21 cellular contexts compared by ENCODE assay signal in the genomic region with DNA sequence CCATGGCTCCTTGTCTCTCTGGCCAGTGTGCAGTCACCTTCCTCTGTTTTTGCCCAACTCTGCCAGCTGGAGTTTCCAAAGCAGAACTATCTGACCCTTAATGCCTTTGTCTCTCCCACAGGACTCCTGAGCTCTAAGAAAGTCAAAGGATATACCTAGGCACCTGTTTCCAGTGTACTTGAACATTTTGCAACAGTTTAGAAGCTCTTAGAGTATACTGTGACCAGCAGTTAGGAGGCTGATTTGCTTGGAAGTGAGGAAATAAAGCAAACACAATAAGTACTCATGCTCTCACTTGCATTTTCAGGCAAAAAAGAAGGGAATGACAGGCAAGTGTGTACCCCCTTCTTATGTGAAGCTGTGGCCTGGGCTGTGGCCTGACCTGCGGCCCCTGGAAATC.
DNase-seq lines count a peak whose midpoint lies in the region; ATAC-seq and TF ChIP-seq lines count a peak whose summit lies in the region.
"Had no signal": no experiment of that assay in that cellular context is flagged by ENCODE, and none has a peak within 500 bp of the region (broad histone marks: within the 10 kb centered on the region; RNA-seq: fewer than 3 reads in every experiment).

No MANE protein-coding gene starts in this region.

- no peak for TF ChIP-seq RAD21 in IMR-90 (IDR thresholded peaks at IDR 0.05; ENCODE audit: low read length)

- no TSS peak for BruUV-seq in IMR-90 (replicated peaks; lab: Mats Ljungman, UMichigan)

- H2BK20ac ChIP-seq in IMR-90 (ENCODE audit: low read depth, low read length), result no peak overlapping the region

- no peak for TF ChIP-seq POLR2A in IMR-90 (IDR thresholded peaks at IDR 0.05; ENCODE audit: low read depth, low read length)

- H2BK15ac ChIP-seq in IMR-90 (ENCODE audit: low read depth, low read length), result no peak overlapping the region

- H3K9me3 ChIP-seq in IMR-90 (ENCODE audit: control insufficient read depth, insufficient read depth, low read length) (no peaks in the 10 kb centered on the region), lung (ENCODE audit: control insufficient read depth in 2 of 2, insufficient read depth in 1 of 2, low read length in 1 of 2) (no peaks in the 10 kb centered on the region), neural progenitor cell (ENCODE audit: low read depth) (no peaks in the 10 kb centered on the region)
- H3K9me3 ChIP-seq: A549, BE2C had no signal

- no peak overlapping the region for H3K56ac ChIP-seq in IMR-90 (ENCODE audit: extremely low read depth, insufficient read depth, low read length)

- H4K20me1 ChIP-seq in IMR-90 (ENCODE audit: insufficient read depth, low read length) (no peaks in the 10 kb centered on the region), neural progenitor cell (ENCODE audit: low read depth) (no peaks in the 10 kb centered on the region)
- H4K20me1 ChIP-seq: BLaER1 treated with 17β-estradiol and CSF1 and Interleukin-3, amounts not matched to agents 10 nM and 100 nM had no signal

- no peaks in the 10 kb centered on the region for H3K9me3 Mint-ChIP-seq in neural progenitor cell
- H3K9me3 Mint-ChIP-seq: CD4-positive, alpha-beta T cell had no signal

- no peaks in the 10 kb centered on the region for H3K79me2 ChIP-seq in neural progenitor cell (ENCODE audit: low read depth)

- in situ Hi-C loops in IMR-90 (cut with MboI; ENCODE audit: low sequenced_read_pairs) (no loop called here), G401 (cut with HindIII; ENCODE audit: low sequenced_read_pairs) (no loop called here)

- no peak overlapping the region for H2AK5ac ChIP-seq in IMR-90 (ENCODE audit: low read depth, low read length)

- no peak overlapping the region for H3K4ac ChIP-seq in IMR-90 (ENCODE audit: low read depth, low read length)

- no peak overlapping the region for H4K8ac ChIP-seq in IMR-90 (ENCODE audit: low read depth in 2 of 2, low read length in 2 of 2)

- dilution Hi-C loops in IMR-90 (cut with HindIII; ENCODE audit: low sequenced_read_pairs, unreplicated experiment), result no loop called here

- intact Hi-C loops in IMR-90 (cut with micrococcal nuclease), result no loop called here

- peaks cover 6% of the 10 kb centered on the region for H3K4me1 Mint-ChIP-seq in neural progenitor cell
- H3K4me1 Mint-ChIP-seq: CD14-positive monocyte; CD8-positive, alpha-beta memory T cell had no signal

- peaks cover 7% of the 10 kb centered on the region for H3K27me3 Mint-ChIP-seq in neural progenitor cell (ENCODE audit: insufficient read depth, low read depth)

- no peak overlapping the region for H3K4me3 ChIP-seq in IMR-90 (ENCODE audit: insufficient read depth, low read depth, low read length)
- H3K4me3 ChIP-seq in lung, result no peak overlapping the region
- no peak overlapping the region for H3K4me3 ChIP-seq in neural progenitor cell
- H3K4me3 ChIP-seq: A549; BLaER1 treated with 17β-estradiol and CSF1 and Interleukin-3, amounts not matched to agents 10 nM and 100 nM; GM23248 had no signal

- H3K27me3 ChIP-seq in IMR-90 (ENCODE audit: control insufficient read depth, insufficient read depth, low read length), result peaks cover 7% of the 10 kb centered on the region
- no peaks in the 10 kb centered on the region for H3K27me3 ChIP-seq in lung (ENCODE audit: control insufficient read depth, insufficient read depth)
- no peaks in the 10 kb centered on the region for H3K27me3 ChIP-seq in neural progenitor cell
- H3K27me3 ChIP-seq: BLaER1 treated with 17β-estradiol and CSF1 and Interleukin-3, amounts not matched to agents 10 nM and 100 nM had no signal

- H3K4me3 Mint-ChIP-seq in neural progenitor cell, result no peak overlapping the region
- H3K4me3 Mint-ChIP-seq: CD14-positive monocyte; CD4-positive, alpha-beta T cell; CD8-positive, alpha-beta memory T cell had no signal

- H2AK9ac ChIP-seq in IMR-90 (replicated peaks; ENCODE audit: low read depth, low read length, poor library complexity), result no peak overlapping the region

- no peaks in the 10 kb centered on the region for H3K9me1 ChIP-seq in IMR-90 (ENCODE audit: insufficient read depth, low read length)

- H3K27ac Mint-ChIP-seq in neural progenitor cell, result peak overlapping the region; percentile 75
- H3K27ac Mint-ChIP-seq: CD14-positive monocyte; CD4-positive, alpha-beta T cell; CD8-positive, alpha-beta memory T cell had no signal

- H4K5ac ChIP-seq in IMR-90 (ENCODE audit: low read depth, low read length), result no peak overlapping the region

- ATAC-seq in IMR-90 (ENCODE audit: low read depth) (no peak), lung (ENCODE audit: insufficient read depth, low FRiP score) (no peak), HG03571 (IDR thresholded peaks at IDR 0.05; ENCODE audit: unreplicated experiment) (no peak)
- ATAC-seq: A549, HCT116 had no signal

- H3K4me1 ChIP-seq in IMR-90 (ENCODE audit: control insufficient read depth, insufficient read depth, low read length) (no peaks in the 10 kb centered on the region; the same call in 1 of the 2 replicates), lung (ENCODE audit: control insufficient read depth in 2 of 2, insufficient read depth in 2 of 2, low read length in 2 of 2) (no peaks in the 10 kb centered on the region), neural progenitor cell (no peaks in the 10 kb centered on the region)
- H3K4me1 ChIP-seq: A549; BE2C; BLaER1 treated with 17β-estradiol and CSF1 and Interleukin-3, amounts not matched to agents 10 nM and 100 nM had no signal

- H3K4me2 ChIP-seq in IMR-90 (ENCODE audit: low read depth, low read length), result no peak overlapping the region
- H3K4me2 ChIP-seq in neural progenitor cell, result no peak overlapping the region
- H3K4me2 ChIP-seq: A549; BLaER1 treated with 17β-estradiol and CSF1 and Interleukin-3, amounts not matched to agents 10 nM and 100 nM had no signal

- H3K14ac ChIP-seq in IMR-90 (replicated peaks; ENCODE audit: low read depth, low read length), result no peak overlapping the region

- POLR2A ChIA-PET in IMR-90 (lab: Charles Lee; ENCODE audit: unreplicated experiment), result no interaction called here

- DNase-seq in IMR-90 (no peak), lung (ENCODE audit: low spot score) (peak; percentile 18), neural progenitor cell (ENCODE audit: low spot score) (no peak), NCI-H748 (lab: John Stamatoyannopoulos, UW; ENCODE audit: unreplicated experiment) (no peak), G401 (ENCODE audit: low spot score) (no peak)
- DNase-seq: 8988T; ACHN; AML-193; BE2C; CD4-positive, alpha-beta T cell; CD8-positive, alpha-beta memory T cell; DMS 273 treated with DMSO at 0.1 percent for 48 hours; EL; GF-D8; GM23248; H7 had no signal

- H2BK120ac ChIP-seq in IMR-90 (ENCODE audit: low read depth, low read length), result no peak overlapping the region

- TF ChIP-seq CTCF in IMR-90 (conservative IDR thresholded peaks at IDR 0.05; ENCODE audit: low read depth, low read length) (no peak), lung (IDR thresholded peaks at IDR 0.05; ENCODE audit: control extremely low read depth, extremely low read depth) (no peak), neural progenitor cell (IDR thresholded peaks at IDR 0.05) (no peak)

- no peak overlapping the region for H3K18ac ChIP-seq in IMR-90 (ENCODE audit: low read depth, low read length)

- H3K79me1 ChIP-seq in IMR-90 (ENCODE audit: low read depth in 1 of 2, low read length in 2 of 2), result no peaks in the 10 kb centered on the region

- 80% methylated on average over 1 of the region's 1 CpG; no CpG with 5 or more reads in 1 of the 2 experiments for WGBS in IMR-90 (ENCODE audit: extremely low coverage in 2 of 2, insufficient read length in 1 of 2), 2 experiments
- 51 to 84% methylated on average over 1 of the region's 1 CpG for WGBS in lung, 2 donors

- CTCF ChIA-PET in IMR-90 (lab: Yijun Ruan, JAX), result no interaction called here

- H3K27ac ChIP-seq in IMR-90 (ENCODE audit: insufficient read depth, low read length) (no peak overlapping the region), lung (ENCODE audit: low read depth in 1 of 2, low read length in 1 of 2) (no peak overlapping the region), neural progenitor cell (no peak overlapping the region)
- H3K27ac ChIP-seq: A549; BLaER1 treated with 17β-estradiol and CSF1 and Interleukin-3, amounts not matched to agents 10 nM and 100 nM; GM23248 had no signal

- no peaks in the 10 kb centered on the region for H3K36me3 Mint-ChIP-seq in neural progenitor cell
- H3K36me3 Mint-ChIP-seq: CD14-positive monocyte; CD8-positive, alpha-beta memory T cell had no signal

- no peaks in the 10 kb centered on the region for H3F3A ChIP-seq in neural progenitor cell (ENCODE audit: low read depth)

- peak overlapping the region; percentile 69 for H2AFZ ChIP-seq in IMR-90 (replicated peaks; ENCODE audit: low read length, poor library complexity)
- H2AFZ ChIP-seq in neural progenitor cell (replicated peaks), result peak overlapping the region; percentile 26
- H2AFZ ChIP-seq: GM23248 had no signal

- H3K9ac ChIP-seq in IMR-90 (ENCODE audit: low read depth, low read length) (no peak overlapping the region), neural progenitor cell (no peak overlapping the region)
- H3K9ac ChIP-seq: BLaER1 treated with 17β-estradiol and CSF1 and Interleukin-3, amounts not matched to agents 10 nM and 100 nM; GM23248 had no signal

- H4K91ac ChIP-seq in IMR-90 (ENCODE audit: insufficient read depth, low read depth, low read length), result no peak overlapping the region

- H2BK5ac ChIP-seq in IMR-90 (ENCODE audit: low read depth, low read length, poor library complexity, severe bottlenecking), result no peak overlapping the region

- no peak overlapping the region for H3K23ac ChIP-seq in IMR-90 (ENCODE audit: low read depth, low read length)

- no peaks in the 10 kb centered on the region for H3K36me3 ChIP-seq in IMR-90 (ENCODE audit: control insufficient read depth, insufficient read depth, low read length)
- no peaks in the 10 kb centered on the region for H3K36me3 ChIP-seq in lung (ENCODE audit: control insufficient read depth in 2 of 2, insufficient read depth in 2 of 2, low read length in 2 of 2)
- H3K36me3 ChIP-seq in neural progenitor cell, result no peaks in the 10 kb centered on the region
- H3K36me3 ChIP-seq: BE2C; BLaER1 treated with 17β-estradiol and CSF1 and Interleukin-3, amounts not matched to agents 10 nM and 100 nM had no signal

TF ChIP-seq in IMR-90, 13 proteins besides CTCF, POLR2A, EP300 and RAD21 (continues in another document):
- TF ChIP-seq CHD1 (IDR thresholded peaks at IDR 0.05; ENCODE audit: low read depth, low read length) (no peak), BHLHE40 (IDR thresholded peaks at IDR 0.05; ENCODE audit: low read depth, low read length) (no peak), FOS (IDR thresholded peaks at IDR 0.05; ENCODE audit: low read depth, low read length) (no peak), SMC3 (IDR thresholded peaks at IDR 0.05; ENCODE audit: low read depth, low read length) (no peak), MAFK (IDR thresholded peaks at IDR 0.05; ENCODE audit: low read depth, low read length) (no peak)
- TF ChIP-seq, protein P1, sequence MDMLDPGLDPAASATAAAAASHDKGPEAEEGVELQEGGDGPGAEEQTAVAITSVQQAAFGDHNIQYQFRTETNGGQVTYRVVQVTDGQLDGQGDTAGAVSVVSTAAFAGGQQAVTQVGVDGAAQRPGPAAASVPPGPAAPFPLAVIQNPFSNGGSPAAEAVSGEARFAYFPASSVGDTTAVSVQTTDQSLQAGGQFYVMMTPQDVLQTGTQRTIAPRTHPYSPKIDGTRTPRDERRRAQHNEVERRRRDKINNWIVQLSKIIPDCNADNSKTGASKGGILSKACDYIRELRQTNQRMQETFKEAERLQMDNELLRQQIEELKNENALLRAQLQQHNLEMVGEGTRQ (IDR thresholded peaks at IDR 0.05; ENCODE audit: low read depth, low read length), result no peak
